In genomic region chr5:34503379-34504346, GRCh38 we compare ENCODE assay signal across 10 cellular contexts.
A peak's percentile ranks its signal among the peaks of the same experiment; 100 is the strongest.
DNase-seq lines count a peak whose midpoint lies in the region; ATAC-seq, FAIRE-seq and TF ChIP-seq lines count a peak whose summit lies in the region.
"Had no signal": no experiment of that assay in that cellular context is flagged by ENCODE, and none has a peak within 500 bp of the region (broad histone marks: within the 10 kb centered on the region; RNA-seq: fewer than 3 reads in every experiment).

No MANE protein-coding gene starts in this region.

- no peak for TF ChIP-seq EP300 in suprapubic skin (IDR thresholded peaks at IDR 0.05)

- DNase-seq in PC-3 (no peak), endothelial cell of umbilical vein (ENCODE audit: low read depth, low spot score) (no peak), mesothelial cell of epicardium (ENCODE audit: low spot score in 2 of 2, unreplicated experiment in 2 of 2) (no peak), suprapubic skin (ENCODE audit: low spot score in 2 of 2) (no peak), NCI-H187 (lab: John Stamatoyannopoulos, UW) (no peak)
- no peak for DNase-seq in T-helper 2 cell treated with Interferon-gamma antibody and Interleukin-4, amounts not matched to agents 5 μg/mL and 100 μg/mL, for 36 hours (ENCODE audit: low spot score)
- DNase-seq in activated CD8-positive, alpha-beta memory T cell treated with anti-CD3 and anti-CD28 coated beads, Interleukin-2, amount 10 ng/mL, durations not matched to agents 7 days and 5 days: no peak
- DNase-seq: activated naive CD8-positive, alpha-beta T cell treated with anti-CD3 and anti-CD28 coated beads for 36 hours; CD4-positive, CD25-positive, alpha-beta regulatory T cell had no signal

- intact Hi-C loops in PC-3 (cut with micrococcal nuclease): no loop called here
- intact Hi-C loops in endothelial cell of umbilical vein (cut with micrococcal nuclease): no loop called here

- 23% methylated on average over 7 of the region's 7 CpGs for WGBS in suprapubic skin

- H3K4me3 ChIP-seq in PC-3 (ENCODE audit: low read length) (no peak overlapping the region), endothelial cell of umbilical vein (replicated peaks in 1 of 3; ENCODE audit: insufficient read depth in 1 of 3, low read depth in 1 of 3, low read length in 3 of 3) (no peak overlapping the region), suprapubic skin (no peak overlapping the region)

- dilution Hi-C loops in endothelial cell of umbilical vein (cut with MboI; ENCODE audit: extremely low pct_ligation_motif_present, low sequenced_read_pairs): no loop called here

- BruUV-seq in PC-3 (replicated peaks; lab: Mats Ljungman, UMichigan) (no TSS peak), endothelial cell of umbilical vein (replicated peaks; lab: Mats Ljungman, UMichigan) (no TSS peak)

- H3K9me3 ChIP-seq in PC-3 (ENCODE audit: low read length): no peaks in the 10 kb centered on the region
- no peaks in the 10 kb centered on the region for H3K9me3 ChIP-seq in endothelial cell of umbilical vein (replicated peaks; ENCODE audit: control insufficient read depth, insufficient read depth, low read length)
- no peaks in the 10 kb centered on the region for H3K9me3 ChIP-seq in suprapubic skin

- TF ChIP-seq POLR2A in endothelial cell of umbilical vein (IDR thresholded peaks at IDR 0.05; ENCODE audit: low read depth, low read length): no peak
- TF ChIP-seq POLR2A in suprapubic skin (IDR thresholded peaks at IDR 0.05): no peak

- H3K4me2 ChIP-seq in PC-3 (ENCODE audit: low read length): no peak overlapping the region
- no peak overlapping the region for H3K4me2 ChIP-seq in endothelial cell of umbilical vein (ENCODE audit: insufficient read depth, low read length)

- H3K36me3 ChIP-seq in PC-3 (ENCODE audit: low read depth, low read length): no peaks in the 10 kb centered on the region
- no peaks in the 10 kb centered on the region for H3K36me3 ChIP-seq in endothelial cell of umbilical vein (ENCODE audit: control insufficient read depth in 2 of 2, extremely low read depth in 1 of 2, insufficient read depth in 2 of 2, low read length in 2 of 2)
- no peaks in the 10 kb centered on the region for H3K36me3 ChIP-seq in suprapubic skin

- no peaks in the 10 kb centered on the region for H3K9me2 ChIP-seq in PC-3 (replicated peaks; ENCODE audit: low read length)

- POLR2A ChIA-PET in PC-3 (lab: Charles Lee; ENCODE audit: unreplicated experiment) (no interaction called here), endothelial cell of umbilical vein (lab: Charles Lee) (no interaction called here)

- ATAC-seq in PC-3 (no peak), GM21737 (IDR thresholded peaks at IDR 0.05; ENCODE audit: unreplicated experiment) (no peak)
- no peak for ATAC-seq in activated CD8-positive, alpha-beta memory T cell treated with anti-CD3 and anti-CD28 coated beads, Interleukin-2, amount 10 ng/mL, durations not matched to agents 7 days and 5 days

- H3K9me3 Mint-ChIP-seq in mesothelial cell of epicardium: peaks cover 19% of the 10 kb centered on the region
- H3K9me3 Mint-ChIP-seq in T-helper 2 cell treated with Interferon-gamma antibody and Interleukin-4, amounts not matched to agents 5 μg/mL and 100 μg/mL, for 36 hours: no peaks in the 10 kb centered on the region
- no peaks in the 10 kb centered on the region for H3K9me3 Mint-ChIP-seq in activated CD8-positive, alpha-beta memory T cell treated with anti-CD3 and anti-CD28 coated beads, Interleukin-2, amount 10 ng/mL, durations not matched to agents 7 days and 5 days (ENCODE audit: low read depth)
- H3K9me3 Mint-ChIP-seq: activated naive CD8-positive, alpha-beta T cell treated with anti-CD3 and anti-CD28 coated beads for 36 hours had no signal

- peak overlapping the region; percentile 95 for H3K27ac Mint-ChIP-seq in mesothelial cell of epicardium
- H3K27ac Mint-ChIP-seq in T-helper 2 cell treated with Interferon-gamma antibody and Interleukin-4, amounts not matched to agents 5 μg/mL and 100 μg/mL, for 36 hours: no peak overlapping the region
- no peak overlapping the region for H3K27ac Mint-ChIP-seq in activated CD8-positive, alpha-beta memory T cell treated with anti-CD3 and anti-CD28 coated beads, Interleukin-2, amount 10 ng/mL, durations not matched to agents 7 days and 5 days
- H3K27ac Mint-ChIP-seq: activated naive CD8-positive, alpha-beta T cell treated with anti-CD3 and anti-CD28 coated beads for 36 hours; CD4-positive, CD25-positive, alpha-beta regulatory T cell had no signal

- H3K4me1 Mint-ChIP-seq in mesothelial cell of epicardium: peaks cover 38% of the 10 kb centered on the region
- peaks cover 9% of the 10 kb centered on the region for H3K4me1 Mint-ChIP-seq in T-helper 2 cell treated with Interferon-gamma antibody and Interleukin-4, amounts not matched to agents 5 μg/mL and 100 μg/mL, for 36 hours (ENCODE audit: low read depth)
- peaks cover 10% of the 10 kb centered on the region for H3K4me1 Mint-ChIP-seq in activated CD8-positive, alpha-beta memory T cell treated with anti-CD3 and anti-CD28 coated beads, Interleukin-2, amount 10 ng/mL, durations not matched to agents 7 days and 5 days

- TF ChIP-seq CTCF in PC-3 (conservative IDR thresholded peaks at IDR 0.05; ENCODE audit: low read depth, low read length) (no peak), endothelial cell of umbilical vein (IDR thresholded peaks at IDR 0.05; ENCODE audit: extremely low read depth in 1 of 2, insufficient read depth in 1 of 2, low read depth in 1 of 2, low read length in 2 of 2) (no peak), mesothelial cell of epicardium (IDR thresholded peaks at IDR 0.05; ENCODE audit: unreplicated experiment) (no peak), suprapubic skin (IDR thresholded peaks at IDR 0.05) (no peak)

- no peaks in the 10 kb centered on the region for H3K79me2 ChIP-seq in PC-3 (ENCODE audit: low read length)
- H3K79me2 ChIP-seq in endothelial cell of umbilical vein (ENCODE audit: control insufficient read depth, insufficient read depth, low read length): no peaks in the 10 kb centered on the region

- H3K27me3 ChIP-seq in PC-3 (ENCODE audit: low read length) (no peaks in the 10 kb centered on the region), endothelial cell of umbilical vein (ENCODE audit: control insufficient read depth in 2 of 2, insufficient read depth in 2 of 2, low read length in 2 of 2) (no peaks in the 10 kb centered on the region), suprapubic skin (no peaks in the 10 kb centered on the region)

- H3K4me3 Mint-ChIP-seq in mesothelial cell of epicardium: no peak overlapping the region
- no peak overlapping the region for H3K4me3 Mint-ChIP-seq in T-helper 2 cell treated with Interferon-gamma antibody and Interleukin-4, amounts not matched to agents 5 μg/mL and 100 μg/mL, for 36 hours
- no peak overlapping the region for H3K4me3 Mint-ChIP-seq in activated CD8-positive, alpha-beta memory T cell treated with anti-CD3 and anti-CD28 coated beads, Interleukin-2, amount 10 ng/mL, durations not matched to agents 7 days and 5 days
- H3K4me3 Mint-ChIP-seq: activated naive CD8-positive, alpha-beta T cell treated with anti-CD3 and anti-CD28 coated beads for 36 hours; CD4-positive, CD25-positive, alpha-beta regulatory T cell had no signal

- peaks cover 3% of the 10 kb centered on the region for H3K36me3 Mint-ChIP-seq in mesothelial cell of epicardium
- no peaks in the 10 kb centered on the region for H3K36me3 Mint-ChIP-seq in T-helper 2 cell treated with Interferon-gamma antibody and Interleukin-4, amounts not matched to agents 5 μg/mL and 100 μg/mL, for 36 hours (ENCODE audit: low read depth)
- H3K36me3 Mint-ChIP-seq in activated CD8-positive, alpha-beta memory T cell treated with anti-CD3 and anti-CD28 coated beads, Interleukin-2, amount 10 ng/mL, durations not matched to agents 7 days and 5 days: no peaks in the 10 kb centered on the region
- H3K36me3 Mint-ChIP-seq: activated naive CD8-positive, alpha-beta T cell treated with anti-CD3 and anti-CD28 coated beads for 36 hours; CD4-positive, CD25-positive, alpha-beta regulatory T cell had no signal

- no peaks in the 10 kb centered on the region for H3F3A ChIP-seq in PC-3 (ENCODE audit: low read length, unreplicated experiment)

- H2AFZ ChIP-seq in PC-3 (ENCODE audit: low read length) (0 out of 2 replicates have a peak overlapping the region, but pooled peaks have one; percentile 1), endothelial cell of umbilical vein (ENCODE audit: low read depth, low read length) (no peak overlapping the region)

- H3K4me1 ChIP-seq in PC-3 (ENCODE audit: insufficient read depth, low read length): peaks cover 10% of the 10 kb centered on the region
- peaks cover 10% of the 10 kb centered on the region for H3K4me1 ChIP-seq in endothelial cell of umbilical vein (ENCODE audit: control insufficient read depth, extremely low read depth, insufficient read depth, low read length)
- peaks cover 34% of the 10 kb centered on the region for H3K4me1 ChIP-seq in suprapubic skin

- H3K27ac ChIP-seq in PC-3 (ENCODE audit: low read length): no peak overlapping the region
- H3K27ac ChIP-seq in endothelial cell of umbilical vein (ENCODE audit: insufficient read depth, low read depth, low read length): no peak overlapping the region
- H3K27ac ChIP-seq in suprapubic skin: peak overlapping the region; percentile 30

- H3K9ac ChIP-seq in PC-3 (ENCODE audit: low read length): no peak overlapping the region
- H3K9ac ChIP-seq in endothelial cell of umbilical vein (replicated peaks; ENCODE audit: extremely low read depth, insufficient read depth, low read length): no peak overlapping the region

- H3K9me1 ChIP-seq in endothelial cell of umbilical vein (replicated peaks; ENCODE audit: control insufficient read depth, extremely low read depth, insufficient read depth, low read length): no peaks in the 10 kb centered on the region

- H3K27me3 Mint-ChIP-seq in mesothelial cell of epicardium (ENCODE audit: low read depth): no peaks in the 10 kb centered on the region
- peaks cover 21% of the 10 kb centered on the region for H3K27me3 Mint-ChIP-seq in T-helper 2 cell treated with Interferon-gamma antibody and Interleukin-4, amounts not matched to agents 5 μg/mL and 100 μg/mL, for 36 hours (ENCODE audit: low read depth)
- peaks cover 36% of the 10 kb centered on the region for H3K27me3 Mint-ChIP-seq in activated CD8-positive, alpha-beta memory T cell treated with anti-CD3 and anti-CD28 coated beads, Interleukin-2, amount 10 ng/mL, durations not matched to agents 7 days and 5 days

- H4K20me1 ChIP-seq in PC-3 (ENCODE audit: low read length) (no peaks in the 10 kb centered on the region), endothelial cell of umbilical vein (replicated peaks; ENCODE audit: control insufficient read depth, extremely low read depth, insufficient read depth, low read length) (no peaks in the 10 kb centered on the region)

- CTCF ChIA-PET in PC-3 (lab: Charles Lee) (no interaction called here), endothelial cell of umbilical vein (lab: Charles Lee) (interaction anchor here (1.8 to 1.9 kb wide), 2 partner anchors 17 to 18 kb away, joined by 5 to 7 read pairs; no protein-coding TSS in a partner anchor)
- CTCF ChIA-PET in activated CD8-positive, alpha-beta memory T cell treated with anti-CD3 and anti-CD28 coated beads, Interleukin-2, amount 10 ng/mL, durations not matched to agents 7 days and 5 days (lab: Charles Lee): no interaction called here

- peak; percentile 47 for FAIRE-seq in endothelial cell of umbilical vein (lab: Jason Lieb, UNC)
